In the genomic region with DNA sequence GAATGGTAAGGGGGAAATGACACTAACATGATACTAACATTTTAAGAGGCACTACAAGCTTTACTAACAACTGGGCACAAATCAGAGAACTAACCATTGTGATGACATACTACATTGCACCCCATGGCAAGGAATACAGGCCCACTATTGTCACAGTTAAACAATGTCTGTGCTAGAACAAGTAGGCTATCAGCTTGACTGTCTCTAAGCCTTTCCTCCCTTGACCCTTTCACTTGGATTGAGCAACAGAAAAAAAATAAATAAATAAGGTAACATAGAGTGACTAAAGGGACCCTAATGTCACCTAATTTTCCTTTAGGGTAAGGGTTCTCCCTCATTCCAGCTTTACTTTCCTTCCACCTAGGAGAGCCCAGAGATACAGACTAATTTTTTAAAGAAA, we compare ENCODE assay signal across 8 cellular contexts. TPM values are rescaled to one million over a fixed set of nuclear protein-coding genes. Genes with fewer than 3 reads are reported as not detected.
A peak's percentile ranks its signal among the peaks of the same experiment; 100 is the strongest.
DNase-seq lines count a peak whose midpoint lies in the region; ATAC-seq, FAIRE-seq and TF ChIP-seq lines count a peak whose summit lies in the region.

No MANE protein-coding gene starts in this region.

- H3K4me3 ChIP-seq in mammary epithelial cell (replicated peaks in 1 of 3; ENCODE audit: insufficient read depth in 1 of 3, low read depth in 2 of 3, low read length in 3 of 3), result peak overlapping the region; percentile 89 to 95 (median 92)
- no peak overlapping the region for H3K4me3 ChIP-seq in mesendoderm (ENCODE audit: low read length)
- peak overlapping the region; percentile 9 to 99 (median 98) for H3K4me3 ChIP-seq in transverse colon

- H3K4me3 Mint-ChIP-seq in activated naive CD4-positive, alpha-beta T cell treated with anti-CD3 and anti-CD28 coated beads for 36 hours, result peak overlapping the region; percentile 96

- TF ChIP-seq EP300 in transverse colon (IDR thresholded peaks at IDR 0.05; ENCODE audit: low read depth), result no peak

- no peaks in the 10 kb centered on the region for H3K9me3 Mint-ChIP-seq in activated naive CD4-positive, alpha-beta T cell treated with anti-CD3 and anti-CD28 coated beads for 36 hours

- H3K36me3 ChIP-seq in mammary epithelial cell (ENCODE audit: insufficient read depth, low read length) (peaks cover 74% of the 10 kb centered on the region), mesendoderm (ENCODE audit: control insufficient read depth, insufficient read depth, low read length) (peaks cover 19% of the 10 kb centered on the region), transverse colon (peaks cover 0 to 76% (median 38%) of the 10 kb centered on the region in 4 donors)

- H3K9ac ChIP-seq in mammary epithelial cell (ENCODE audit: insufficient read depth, low read length) (peak overlapping the region; percentile 98), mesendoderm (ENCODE audit: low read length) (peak overlapping the region; percentile 32)

- no peaks in the 10 kb centered on the region for H3K9me3 ChIP-seq in mammary epithelial cell (replicated peaks; ENCODE audit: insufficient read depth, low read length)
- no peaks in the 10 kb centered on the region for H3K9me3 ChIP-seq in transverse colon

- no peak overlapping the region for H4K5ac ChIP-seq in mesendoderm (ENCODE audit: low read length)

- peak overlapping the region; percentile 78 for H3K27ac Mint-ChIP-seq in activated naive CD4-positive, alpha-beta T cell treated with anti-CD3 and anti-CD28 coated beads for 36 hours

- H2BK120ac ChIP-seq in mesendoderm (ENCODE audit: low read depth, low read length), result no peak overlapping the region

- no TSS peak for BruUV-seq in mammary epithelial cell (replicated peaks; lab: Mats Ljungman, UMichigan)

- H3K36me3 Mint-ChIP-seq in activated naive CD4-positive, alpha-beta T cell treated with anti-CD3 and anti-CD28 coated beads for 36 hours (ENCODE audit: low read depth), result peaks cover 80% of the 10 kb centered on the region

- peak overlapping the region; percentile 98 for H3K27ac ChIP-seq in mammary epithelial cell (ENCODE audit: insufficient read depth, low read depth, low read length)
- no peak overlapping the region for H3K27ac ChIP-seq in mesendoderm (ENCODE audit: low read depth, low read length)
- H3K27ac ChIP-seq in transverse colon, result peak overlapping the region; percentile 99 to 100 (median 100)

- in situ Hi-C loops in mammary epithelial cell (cut with MboI; ENCODE audit: low sequenced_read_pairs in 2 of 2) (no loop called here), transverse colon (cut with MboI; ENCODE audit: low pct_ligation_motif_present in 1 of 4, low pct_unique_long_range_greater_than_20kb in 1 of 4, low sequenced_read_pairs in 3 of 4) (loop anchor here in 2 of 4 donors (10.0 to 25.0 kb wide), 3 partner anchors 294 to 569 kb away; no protein-coding TSS in a partner anchor)

- no peak for TF ChIP-seq POLR2A in transverse colon (IDR thresholded peaks at IDR 0.05)
- no peak for TF ChIP-seq POLR2A in GM12892 (IDR thresholded peaks at IDR 0.05; ENCODE audit: low read depth, low read length)

- FAIRE-seq in GM12892 (lab: Jason Lieb, UNC), result no peak

- H3K56ac ChIP-seq in mesendoderm (ENCODE audit: low read length), result no peak overlapping the region

- H3K18ac ChIP-seq in mesendoderm (ENCODE audit: low read length), result no peak overlapping the region

- dilution Hi-C loops in mammary epithelial cell (cut with HindIII; ENCODE audit: low sequenced_read_pairs), result loop anchor here (5.0 to 25.0 kb wide), 4 partner anchors 64 to 644 kb away; no protein-coding TSS in a partner anchor

- no peaks in the 10 kb centered on the region for H3K27me3 Mint-ChIP-seq in activated naive CD4-positive, alpha-beta T cell treated with anti-CD3 and anti-CD28 coated beads for 36 hours (ENCODE audit: low read depth)

- peaks cover 51% of the 10 kb centered on the region for H4K20me1 ChIP-seq in mammary epithelial cell (ENCODE audit: insufficient read depth, low read length)

- H2BK15ac ChIP-seq in mesendoderm (replicated peaks; ENCODE audit: low read depth), result no peak overlapping the region

- intact Hi-C loops in activated naive CD4-positive, alpha-beta T cell treated with anti-CD3 and anti-CD28 coated beads for 36 hours (cut with micrococcal nuclease), result loop anchor here (2.0 kb wide), 1 partner anchor 15 kb away; no protein-coding TSS in a partner anchor
- intact Hi-C loops in mammary epithelial cell (cut with micrococcal nuclease) (no loop called here), transverse colon (cut with DNase I; ENCODE audit: low total_unique reads) (no loop called here)

- H3K4me1 ChIP-seq in mammary epithelial cell (ENCODE audit: insufficient read depth, low read length) (peaks cover 41% of the 10 kb centered on the region), mesendoderm (ENCODE audit: control insufficient read depth, low read depth, low read length) (no peaks in the 10 kb centered on the region), transverse colon (peaks cover 52 to 75% (median 66%) of the 10 kb centered on the region in 4 donors)

- H3K4me1 Mint-ChIP-seq in activated naive CD4-positive, alpha-beta T cell treated with anti-CD3 and anti-CD28 coated beads for 36 hours (ENCODE audit: low read depth), result peaks cover 61% of the 10 kb centered on the region

- H3K79me2 ChIP-seq in mammary epithelial cell (ENCODE audit: insufficient read depth, low read length) (peaks cover 96% of the 10 kb centered on the region), mesendoderm (ENCODE audit: control insufficient read depth, insufficient read depth, low read length) (peaks cover 50% of the 10 kb centered on the region)

- TF ChIP-seq CTCF in mammary epithelial cell (conservative IDR thresholded peaks at IDR 0.05 in 1 of 2, IDR thresholded peaks at IDR 0.05 in 1 of 2; ENCODE audit: extremely low read depth in 1 of 2, insufficient read depth in 1 of 2, low read depth in 1 of 2, low read length in 2 of 2), result no peak
- no peak for TF ChIP-seq CTCF in transverse colon (IDR thresholded peaks at IDR 0.05)
- TF ChIP-seq CTCF in omental fat pad (IDR thresholded peaks at IDR 0.05), result no peak

- no peak overlapping the region for H3K4ac ChIP-seq in mesendoderm (ENCODE audit: low read depth, low read length)

- H3K23ac ChIP-seq in mesendoderm (ENCODE audit: low read length), result no peak overlapping the region

- peaks cover 6% of the 10 kb centered on the region for H3K79me1 ChIP-seq in mesendoderm (ENCODE audit: low read length)

- H2AK5ac ChIP-seq in mesendoderm (ENCODE audit: low read length), result no peak overlapping the region

- CTCF ChIA-PET in activated naive CD4-positive, alpha-beta T cell treated with anti-CD3 and anti-CD28 coated beads for 36 hours (lab: Charles Lee), result interaction anchor here (0.7 to 1.3 kb wide), 5 partner anchors 14 to 309 kb away, joined by 3 to 5 read pairs (median 3); no protein-coding TSS in a partner anchor
- CTCF ChIA-PET in mammary epithelial cell (lab: Charles Lee; ENCODE audit: low non-redundant PET), result interaction anchor here (0.6 kb wide), 1 partner anchor 243 kb away, joined by 19 read pairs; no protein-coding TSS in a partner anchor

- ATAC-seq in omental fat pad (ENCODE audit: low FRiP score), result no peak

- H4K8ac ChIP-seq in mesendoderm (ENCODE audit: low read depth, low read length), result no peak overlapping the region

- H3K27me3 ChIP-seq in mammary epithelial cell (ENCODE audit: insufficient read depth, low read length) (no peaks in the 10 kb centered on the region), mesendoderm (ENCODE audit: insufficient read depth, low read length, poor library complexity) (no peaks in the 10 kb centered on the region), transverse colon (no peaks in the 10 kb centered on the region)

- DNase-seq in activated naive CD4-positive, alpha-beta T cell treated with anti-CD3 and anti-CD28 coated beads for 36 hours, result no peak
- DNase-seq in activated naive CD4-positive, alpha-beta T cell treated with anti-CD3 and anti-CD28 coated beads, Interleukin-2, amount 50 U/mL, for 16 hours, result no peak
- DNase-seq in mammary epithelial cell (no peak), mesendoderm (no peak), transverse colon (no peak), omental fat pad (ENCODE audit: low spot score) (no peak), GM12892 (ENCODE audit: insufficient read length) (no peak)
- DNase-seq in stimulated activated CD4-positive, alpha-beta T cell treated with anti-CD3 and anti-CD28 coated beads, Interleukin-12 subunit alpha, Interleukin-12 subunit beta, amount 100 ng/mL, for 4 hours, result no peak

- no peak overlapping the region for H2BK5ac ChIP-seq in mesendoderm (ENCODE audit: low read length)

- H2AFZ ChIP-seq in mammary epithelial cell (ENCODE audit: low read depth, low read length), result no peak overlapping the region

- H3K4me2 ChIP-seq in mammary epithelial cell (ENCODE audit: insufficient read depth, low read depth, low read length) (peak overlapping the region; percentile 91), mesendoderm (ENCODE audit: low read length) (peak overlapping the region; percentile 19)

RNA-seq across cellular contexts. Expression of gene SLC38A2, which starts 4.4 kb away (rescaled TPM):
- 100 to 1,000 TPM; 196 to 206 TPM for total RNA-seq in activated naive CD4-positive, alpha-beta T cell treated with anti-CD3 and anti-CD28 coated beads for 36 hours
- total RNA-seq in mammary epithelial cell, result 100 to 1,000 TPM; 774 to 995 TPM
- 153 TPM for polyA plus RNA-seq in mammary epithelial cell
- polyA minus RNA-seq in mammary epithelial cell, result 348 TPM
- 295 TPM for polyA plus RNA-seq in mesendoderm (2013, experiment 1 of 2)
- 286 TPM for polyA plus RNA-seq in mesendoderm (2013, experiment 2 of 2)
- total RNA-seq in transverse colon, result 100 to 1,000 TPM; 104 to 300 (median 229) TPM
- 100 to 1,000 TPM; 379 to 669 (median 479) TPM for total RNA-seq in omental fat pad
- 47.2 TPM for polyA plus RNA-seq in GM12892 (2012; ENCODE audit: missing spikeins)
